13 cellular contexts compared by ENCODE assay signal in the genomic region with DNA sequence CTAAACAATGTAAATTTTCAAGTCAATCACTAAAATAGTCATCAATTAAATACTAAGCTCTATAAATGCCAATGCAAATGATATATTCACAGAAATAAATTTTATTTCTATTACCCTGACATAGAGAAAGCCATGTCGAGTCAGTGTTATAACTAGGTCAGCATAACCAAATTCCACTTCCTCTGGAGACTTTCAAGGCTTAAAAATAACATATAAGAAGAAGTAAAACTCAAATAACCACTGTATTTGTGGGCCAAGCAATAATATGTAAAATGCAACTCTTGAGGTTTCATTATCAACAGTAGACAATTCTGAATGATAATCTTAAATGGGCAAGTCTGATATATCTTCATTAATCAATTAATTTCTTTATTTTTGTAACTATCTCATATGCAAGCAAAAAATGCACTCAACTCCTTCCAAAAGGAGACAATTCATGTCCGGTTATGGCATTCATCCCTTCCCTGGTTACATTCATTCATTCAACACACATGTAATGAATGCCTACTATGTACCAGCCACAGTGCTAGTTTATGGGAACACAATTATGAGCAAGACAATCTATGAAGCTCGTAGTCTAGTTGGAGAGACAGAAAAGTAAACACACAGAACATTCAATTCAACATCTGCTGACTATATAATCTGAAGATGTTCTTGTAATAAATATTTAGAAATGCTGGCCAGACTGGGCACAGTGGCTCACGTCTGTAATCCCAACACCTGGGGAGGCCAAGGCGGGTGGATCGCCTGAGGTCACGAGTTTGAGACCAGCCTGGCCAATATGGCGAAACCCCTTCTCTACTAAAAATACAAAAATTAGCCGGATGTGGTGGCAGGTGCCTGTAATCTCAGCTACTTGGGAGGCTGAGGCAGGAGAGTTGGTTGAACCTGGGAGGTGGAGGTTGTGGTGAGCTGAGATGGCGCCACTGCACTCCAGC. TPM values are rescaled to one million over a fixed set of nuclear protein-coding genes. Genes with fewer than 3 reads are reported as not detected.
DNase-seq lines count a peak whose midpoint lies in the region; ATAC-seq and TF ChIP-seq lines count a peak whose summit lies in the region.
"Had no signal": no experiment of that assay in that cellular context is flagged by ENCODE, and none has a peak within 500 bp of the region (broad histone marks: within the 10 kb centered on the region; RNA-seq: fewer than 3 reads in every experiment).

No MANE protein-coding gene starts in this region.

- peak overlapping the region in 1 of 2 donors; percentile 55 for H3K4me3 Mint-ChIP-seq in effector memory CD8-positive, alpha-beta T cell
- H3K4me3 Mint-ChIP-seq in CD14-positive monocyte: no peak overlapping the region
- H3K4me3 Mint-ChIP-seq: activated CD4-positive, alpha-beta memory T cell treated with anti-CD3 and anti-CD28 coated beads, Interleukin-2, amount 10 ng/mL, durations not matched to agents 7 days and 5 days; activated naive CD4-positive, alpha-beta T cell treated with anti-CD3 and anti-CD28 coated beads, Interleukin-2, amount 10 ng/mL, durations not matched to agents 7 days and 5 days had no signal

- peak; percentile 76 for ATAC-seq in GM19455 (IDR thresholded peaks at IDR 0.05; ENCODE audit: unreplicated experiment)
- peak; percentile 59 for ATAC-seq in HG03342 (IDR thresholded peaks at IDR 0.05; ENCODE audit: unreplicated experiment)
- peak; percentile 66 for ATAC-seq in effector memory CD8-positive, alpha-beta T cell (replicated peaks)

- DNase-seq in GM10266 (ENCODE audit: extremely low spot score) (peak; percentile 73), CD14-positive monocyte (ENCODE audit: low spot score) (no peak), iPS-NIHi7 (ENCODE audit: extremely low spot score) (no peak), KBM-7 (no peak), T-helper 2 cell (no peak)
- DNase-seq in effector memory CD8-positive, alpha-beta T cell: no peak
- DNase-seq: activated CD4-positive, alpha-beta memory T cell treated with anti-CD3 and anti-CD28 coated beads, Interleukin-2, amount 10 ng/mL, durations not matched to agents 7 days and 5 days; activated naive CD4-positive, alpha-beta T cell treated with anti-CD3 and anti-CD28 coated beads, Interleukin-2, amount 10 ng/mL, durations not matched to agents 7 days and 5 days; GF-D8; NCI-H1930; posterior cingulate gyrus had no signal

- in situ Hi-C loops in KBM-7 (cut with MboI; ENCODE audit: low pct_unique_long_range_greater_than_20kb, low sequenced_read_pairs): no loop called here

- peak overlapping the region; percentile 3 to 82 for H3K27ac Mint-ChIP-seq in effector memory CD8-positive, alpha-beta T cell
- no peak overlapping the region for H3K27ac Mint-ChIP-seq in CD14-positive monocyte
- H3K27ac Mint-ChIP-seq: activated CD4-positive, alpha-beta memory T cell treated with anti-CD3 and anti-CD28 coated beads, Interleukin-2, amount 10 ng/mL, durations not matched to agents 7 days and 5 days; activated naive CD4-positive, alpha-beta T cell treated with anti-CD3 and anti-CD28 coated beads, Interleukin-2, amount 10 ng/mL, durations not matched to agents 7 days and 5 days had no signal

- peaks cover 4% of the 10 kb centered on the region for H3K36me3 Mint-ChIP-seq in effector memory CD8-positive, alpha-beta T cell (ENCODE audit: insufficient read depth)
- no peaks in the 10 kb centered on the region for H3K36me3 Mint-ChIP-seq in CD14-positive monocyte
- H3K36me3 Mint-ChIP-seq: activated naive CD4-positive, alpha-beta T cell treated with anti-CD3 and anti-CD28 coated beads, Interleukin-2, amount 10 ng/mL, durations not matched to agents 7 days and 5 days had no signal

- H3K4me1 Mint-ChIP-seq in effector memory CD8-positive, alpha-beta T cell (ENCODE audit: low read depth in 2 of 2): peaks cover 0 to 11% of the 10 kb centered on the region in 2 donors
- H3K4me1 Mint-ChIP-seq in CD14-positive monocyte: peaks cover 22% of the 10 kb centered on the region
- H3K4me1 Mint-ChIP-seq: activated naive CD4-positive, alpha-beta T cell treated with anti-CD3 and anti-CD28 coated beads, Interleukin-2, amount 10 ng/mL, durations not matched to agents 7 days and 5 days had no signal

- no peaks in the 10 kb centered on the region for H3K9me3 Mint-ChIP-seq in effector memory CD8-positive, alpha-beta T cell
- peaks cover 0 to 19% (median 10%) of the 10 kb centered on the region in 7 donors for H3K9me3 Mint-ChIP-seq in CD14-positive monocyte
- H3K9me3 Mint-ChIP-seq: activated naive CD4-positive, alpha-beta T cell treated with anti-CD3 and anti-CD28 coated beads, Interleukin-2, amount 10 ng/mL, durations not matched to agents 7 days and 5 days had no signal

- TF ChIP-seq CTCF in GM10266 (IDR thresholded peaks at IDR 0.05; ENCODE audit: control insufficient read depth, insufficient read depth, low read depth, missing control alignments) (no peak), CD14-positive monocyte (IDR thresholded peaks at IDR 0.05) (no peak)

- intact Hi-C loops in CD14-positive monocyte (cut with micrococcal nuclease): no loop called here

- no peaks in the 10 kb centered on the region for H3K27me3 Mint-ChIP-seq in effector memory CD8-positive, alpha-beta T cell
- peaks cover 0 to under 1% (median 0%) of the 10 kb centered on the region in 3 donors for H3K27me3 Mint-ChIP-seq in CD14-positive monocyte (ENCODE audit: low read depth in 3 of 3)

RNA-seq across cellular contexts. Expression of a gene that starts 37.1 kb away (rescaled TPM):
- polyA plus RNA-seq in CD14-positive monocyte: 100 to 1,000 TPM; 876 to 941 TPM

RNA-seq across cellular contexts. Expression of a gene that starts 48.5 kb away (rescaled TPM):
- 1 to 10 TPM; 6.8 to 7.9 TPM for polyA plus RNA-seq in CD14-positive monocyte

Comparison
In these comparisons a context has a peak if more than half of its experiments do, and no peak if none do; other contexts are left out.
1. H3K27ac Mint-ChIP-seq: peak in effector memory CD8-positive, alpha-beta T cell (2 of 2); none in CD14-positive monocyte (0 of 7).
2. Peak in every context shown above with its lines, with median percentiles within 50 percentile points of each other: ATAC-seq.